ENCODE assay signal across 8 cellular contexts in genomic region chr20:3202965-3203314, GRCh38. TPM values are rescaled to one million over a fixed set of nuclear protein-coding genes. Genes with fewer than 3 reads are reported as not detected.
DNase-seq lines count a peak whose midpoint lies in the region; ATAC-seq and TF ChIP-seq lines count a peak whose summit lies in the region.

No MANE protein-coding gene starts in this region.

- no peak for ATAC-seq in T-helper 17 cell
- no peak for ATAC-seq in Right ventricle myocardium inferior

- peaks cover 9% of the 10 kb centered on the region for H3K36me3 Mint-ChIP-seq in T-helper 17 cell (ENCODE audit: low read depth)

- H3K79me2 ChIP-seq in GM23248 (ENCODE audit: insufficient read depth): peaks cover 40% of the 10 kb centered on the region

- intact Hi-C loops in head of caudate nucleus (cut with DNase I): no loop called here
- intact Hi-C loops in Right ventricle myocardium inferior (cut with DNase I): loop anchor here (5.0 kb wide), 1 partner anchor 36 kb away; no protein-coding TSS in a partner anchor

- peak overlapping the region; percentile 95 for H3K4me3 Mint-ChIP-seq in T-helper 17 cell

- no peaks in the 10 kb centered on the region for H3K9me2 ChIP-seq in GM23248 (ENCODE audit: insufficient read depth)

- peak overlapping the region; percentile 48 for H3K27ac ChIP-seq in GM23248

- no peaks in the 10 kb centered on the region for H3K9me3 ChIP-seq in GM23248 (ENCODE audit: low read depth)
- H3K9me3 ChIP-seq in T-helper 17 cell (ENCODE audit: control insufficient read depth, low read length, poor library complexity, severe bottlenecking): no peaks in the 10 kb centered on the region

- WGBS in GM23248 (ENCODE audit: low coverage in 1 of 2, low lambda C conversion rate in 2 of 2, missing lambda C conversion rate in 2 of 2), 2 experiments: 9 to 11% methylated on average over 8 to 9 of the region's 9 CpGs

- peaks cover 8% of the 10 kb centered on the region for H3K4me1 ChIP-seq in GM23248 (ENCODE audit: insufficient read depth)

- H3F3A ChIP-seq in GM23248 (ENCODE audit: insufficient read depth): no peaks in the 10 kb centered on the region

- H3K9ac ChIP-seq in GM23248: peak overlapping the region; percentile 84

- H3K27me3 Mint-ChIP-seq in T-helper 17 cell: no peaks in the 10 kb centered on the region

- H3K4me2 ChIP-seq in GM23248 (ENCODE audit: unreplicated experiment): peak overlapping the region; percentile 96

- DNase-seq in GM23248: no peak
- no peak for DNase-seq in T-helper 17 cell
- DNase-seq in fibroblast of mammary gland (ENCODE audit: low read depth): no peak
- DNase-seq in skeletal muscle cell (ENCODE audit: low read depth): no peak
- DNase-seq in nucleus accumbens (lab: John Stamatoyannopoulos, UW): no peak
- DNase-seq in SIG-M5 treated with dmso at 0.1 percent for 504 hours (lab: John Stamatoyannopoulos, UW; ENCODE audit: unreplicated experiment): no peak
- DNase-seq in head of caudate nucleus: no peak
- no peak for DNase-seq in Right ventricle myocardium inferior (ENCODE audit: missing footprints)

- peaks cover 25% of the 10 kb centered on the region for H3K4me1 Mint-ChIP-seq in T-helper 17 cell

- H4K20me1 ChIP-seq in GM23248 (ENCODE audit: insufficient read depth): no peaks in the 10 kb centered on the region

- H3K27me3 ChIP-seq in GM23248 (replicated peaks; ENCODE audit: insufficient read depth): no peaks in the 10 kb centered on the region

- TF ChIP-seq CTCF in fibroblast of mammary gland (conservative IDR thresholded peaks at IDR 0.05; ENCODE audit: control insufficient read depth, insufficient read depth, low read depth, low read length): no peak

- H2AFZ ChIP-seq in GM23248: peak overlapping the region; percentile 82

- H3K4me3 ChIP-seq in GM23248: peak overlapping the region; percentile 76
- peak overlapping the region; percentile 88 for H3K4me3 ChIP-seq in fibroblast of mammary gland (ENCODE audit: control insufficient read depth, low read depth, low read length)
- peak overlapping the region; percentile 89 for H3K4me3 ChIP-seq in skeletal muscle cell (ENCODE audit: low read depth, low read length)

- peak overlapping the region; percentile 97 for H3K27ac Mint-ChIP-seq in T-helper 17 cell

- in situ Hi-C loops in GM23248 (cut with MboI): no loop called here

- no peaks in the 10 kb centered on the region; the same call in 1 of the 2 replicates for H3K36me3 ChIP-seq in GM23248 (ENCODE audit: low read depth)

RNA-seq across cellular contexts. Expression of gene DDRGK1, which starts 1.5 kb away (rescaled TPM):
- 50.8 and 63.0 TPM in 2 replicates for total RNA-seq in GM23248 (2014; rRNA removed; shearing (Covaris generic))
- polyA plus RNA-seq in GM23248 (2016; fragmentation: Nextera tagmentation; extraction: Ambion mirVana): 55.9 and 56.7 TPM in 2 replicates
- 10 to 100 TPM; 43.7 to 45.6 TPM for total RNA-seq in T-helper 17 cell
- 36.5 TPM for total RNA-seq in Right ventricle myocardium inferior

RNA-seq across cellular contexts. Expression of gene ITPA, which starts 6.4 kb away (rescaled TPM):
- total RNA-seq in GM23248 (2014; rRNA removed; shearing (Covaris generic)): 43.6 and 47.2 TPM in 2 replicates
- polyA plus RNA-seq in GM23248 (2016; fragmentation: Nextera tagmentation; extraction: Ambion mirVana): 63.8 and 72.4 TPM in 2 replicates
- 10 to 100 TPM; 39.5 to 41.4 TPM for total RNA-seq in T-helper 17 cell
- total RNA-seq in Right ventricle myocardium inferior: 21.4 TPM

RNA-seq across cellular contexts. Expression of gene LZTS3, which starts 29.6 kb away (rescaled TPM):
- total RNA-seq in GM23248 (2014; rRNA removed; shearing (Covaris generic)): 9.0 and 12.1 TPM in 2 replicates
- polyA plus RNA-seq in GM23248 (2016; fragmentation: Nextera tagmentation; extraction: Ambion mirVana): 3.3 and 3.9 TPM in 2 replicates
- 10 to 100 TPM; 15.7 to 19.1 TPM for total RNA-seq in T-helper 17 cell
- 19.6 TPM for total RNA-seq in Right ventricle myocardium inferior

RNA-seq across cellular contexts. Expression of gene SLC4A11, which starts 36.0 kb away (rescaled TPM):
- 0.63 and 0.65 TPM in 2 replicates for total RNA-seq in GM23248 (2014; rRNA removed; shearing (Covaris generic))
- polyA plus RNA-seq in GM23248 (2016; fragmentation: Nextera tagmentation; extraction: Ambion mirVana): 1.1 and 1.2 TPM in 2 replicates
- total RNA-seq in T-helper 17 cell (1 to 10 TPM in 1 of 2 donors, under 1 TPM in 1; 0.37 to 1.3 TPM), Right ventricle myocardium inferior (0.14 TPM)

RNA-seq across cellular contexts. Expression of gene FASTKD5, which starts 43.3 kb away (rescaled TPM):
- total RNA-seq in GM23248 (2014; rRNA removed; shearing (Covaris generic)): 12.5 and 15.7 TPM in 2 replicates
- 11.2 and 11.3 TPM in 2 replicates for polyA plus RNA-seq in GM23248 (2016; fragmentation: Nextera tagmentation; extraction: Ambion mirVana)
- 10 to 100 TPM; 21.0 to 34.2 TPM for total RNA-seq in T-helper 17 cell
- 27.9 TPM for total RNA-seq in Right ventricle myocardium inferior
